In genomic region chr17:3885271-3885670, GRCh38 we compare ENCODE assay signal across 18 cellular contexts. TPM values are rescaled to one million over a fixed set of nuclear protein-coding genes. Genes with fewer than 3 reads are reported as not detected.
"Had no signal": no experiment of that assay in that cellular context is flagged by ENCODE, and none has a peak within 500 bp of the region (broad histone marks: within the 10 kb centered on the region; RNA-seq: fewer than 3 reads in every experiment).

No MANE protein-coding gene starts in this region.

- H3K9me3 ChIP-seq: gastroesophageal sphincter, left ventricle myocardium inferior, right atrium auricular region, suprapubic skin, upper lobe of right lung had no signal

- H3K27ac ChIP-seq: left ventricle myocardium inferior, suprapubic skin, upper lobe of right lung had no signal

- ATAC-seq: activated CD8-positive, alpha-beta memory T cell treated with anti-CD3 and anti-CD28 coated beads, Interleukin-2, amount 10 ng/mL, durations not matched to agents 7 days and 5 days; gastroesophageal sphincter; upper lobe of right lung had no signal

- H3K4me3 Mint-ChIP-seq: activated CD8-positive, alpha-beta memory T cell treated with anti-CD3 and anti-CD28 coated beads, Interleukin-2, amount 10 ng/mL, durations not matched to agents 7 days and 5 days; activated naive CD8-positive, alpha-beta T cell; activated T-cell treated with anti-CD3 and anti-CD28 coated beads, Interleukin-2, amount 50 U/mL, for 24 hours; neural crest cell had no signal

- H3K36me3 Mint-ChIP-seq: activated CD8-positive, alpha-beta memory T cell treated with anti-CD3 and anti-CD28 coated beads, Interleukin-2, amount 10 ng/mL, durations not matched to agents 7 days and 5 days; activated naive CD8-positive, alpha-beta T cell had no signal

- DNase-seq: activated CD4-positive, alpha-beta T cell treated with anti-CD3 and anti-CD28 coated beads, Interleukin-2, amount 50 U/mL, for 1 hour; activated CD8-positive, alpha-beta memory T cell treated with anti-CD3 and anti-CD28 coated beads, Interleukin-2, amount 10 ng/mL, durations not matched to agents 7 days and 5 days; activated gamma-delta T cell; activated T-cell treated with anti-CD3 and anti-CD28 coated beads, Interleukin-2, amount 50 U/mL, for 24 hours; aorta; effector CD8-positive, alpha-beta T cell; kidney; left ventricle myocardium inferior; stimulated activated CD4-positive, alpha-beta T cell treated with anti-CD3 and anti-CD28 coated beads, Interleukin-1b, Interleukin-23, amount 100 ng/mL, for 48 hours; stimulated activated naive CD4-positive, alpha-beta T cell; T-helper 2 cell; upper lobe of right lung had no signal

- H3K27me3 ChIP-seq: gastroesophageal sphincter, right atrium auricular region, suprapubic skin, upper lobe of right lung had no signal

- H3K9me3 Mint-ChIP-seq: activated T-cell treated with anti-CD3 and anti-CD28 coated beads, Interleukin-2, amount 50 U/mL, for 24 hours; neural crest cell had no signal

- H3K27me3 Mint-ChIP-seq: activated CD8-positive, alpha-beta memory T cell treated with anti-CD3 and anti-CD28 coated beads, Interleukin-2, amount 10 ng/mL, durations not matched to agents 7 days and 5 days; activated naive CD8-positive, alpha-beta T cell; activated T-cell treated with anti-CD3 and anti-CD28 coated beads, Interleukin-2, amount 50 U/mL, for 24 hours had no signal

- H3K27ac Mint-ChIP-seq: activated CD8-positive, alpha-beta memory T cell treated with anti-CD3 and anti-CD28 coated beads, Interleukin-2, amount 10 ng/mL, durations not matched to agents 7 days and 5 days; activated naive CD8-positive, alpha-beta T cell; activated T-cell treated with anti-CD3 and anti-CD28 coated beads, Interleukin-2, amount 50 U/mL, for 24 hours had no signal

- H3K4me3 ChIP-seq: coronary artery, gastroesophageal sphincter, left ventricle myocardium inferior, right atrium auricular region, suprapubic skin, upper lobe of right lung had no signal

RNA-seq across cellular contexts. Expression of gene P2RX1, which starts 31.0 kb away (rescaled TPM):
- total RNA-seq: neural crest cell had no signal
